In genomic region chr10:4946349-4946717, GRCh38 we compare ENCODE assay signal across 16 cellular contexts. TPM values are rescaled to one million over a fixed set of nuclear protein-coding genes. Genes with fewer than 3 reads are reported as not detected.
A peak's percentile ranks its signal among the peaks of the same experiment; 100 is the strongest.
DNase-seq lines count a peak whose midpoint lies in the region; ATAC-seq and TF ChIP-seq lines count a peak whose summit lies in the region.
"Had no signal": no experiment of that assay in that cellular context is flagged by ENCODE, and none has a peak within 500 bp of the region (broad histone marks: within the 10 kb centered on the region; RNA-seq: fewer than 3 reads in every experiment).

No MANE protein-coding gene starts in this region.

- H3K4me1 ChIP-seq in breast epithelium = peaks cover 0 to 5% of the 10 kb centered on the region in 2 donors
- peaks cover 9 to 48% (median 23%) of the 10 kb centered on the region in 4 donors for H3K4me1 ChIP-seq in liver (ENCODE audit: control insufficient read depth in 4 of 4, insufficient read depth in 4 of 4, low read length in 3 of 4)
- peaks cover 0 to 78% (median 47%) of the 10 kb centered on the region in 4 donors for H3K4me1 ChIP-seq in tibial artery

- TF ChIP-seq RAD21 in liver (IDR thresholded peaks at IDR 0.05) = no peak

- DNase-seq in NCI-H69 (lab: John Stamatoyannopoulos, UW) = peak; percentile 5
- no peak for DNase-seq in breast epithelium (ENCODE audit: low spot score in 2 of 2)
- no peak for DNase-seq in tibial artery
- no peak for DNase-seq in stimulated activated CD8-positive, alpha-beta memory T cell treated with anti-CD3 and anti-CD28 coated beads, Interleukin-4, amount 100 ng/mL, for 48 hours
- no peak for DNase-seq in effector memory CD8-positive, alpha-beta T cell
- DNase-seq in activated T-helper 2 cell treated with anti-CD3 and anti-CD28 coated beads, Interferon-gamma antibody, Interleukin-2, Interleukin-4, amounts not matched to agents 10 μg/mL and 5 μg/mL and 100 μg/mL, durations not matched to agents 14 hours and 24 hours and 36 hours (ENCODE audit: low spot score) = no peak
- DNase-seq: CD8-positive, alpha-beta T cell; DMS153; EL; H9; NCI-H1092; NCI-H2107; NCI-H226; NCI-H526 treated with DMSO at 0.1 percent for 48 hours had no signal

- TF ChIP-seq CTCF in breast epithelium (IDR thresholded peaks at IDR 0.05) = no peak
- no peak for TF ChIP-seq CTCF in liver (IDR thresholded peaks at IDR 0.05; ENCODE audit: low read depth, low read length, missing input control)
- no peak for TF ChIP-seq CTCF in tibial artery (IDR thresholded peaks at IDR 0.05)

- peaks cover 3% of the 10 kb centered on the region for H3K36me3 Mint-ChIP-seq in effector memory CD8-positive, alpha-beta T cell (ENCODE audit: insufficient read depth)
- H3K36me3 Mint-ChIP-seq in activated T-helper 2 cell treated with anti-CD3 and anti-CD28 coated beads, Interferon-gamma antibody, Interleukin-2, Interleukin-4, amounts not matched to agents 10 μg/mL and 5 μg/mL and 100 μg/mL, durations not matched to agents 14 hours and 24 hours and 36 hours (ENCODE audit: low read depth) = no peaks in the 10 kb centered on the region
- H3K36me3 Mint-ChIP-seq: CD8-positive, alpha-beta T cell had no signal

- no peak for TF ChIP-seq POLR2A in breast epithelium (IDR thresholded peaks at IDR 0.05)

- H3K4me1 Mint-ChIP-seq in effector memory CD8-positive, alpha-beta T cell (ENCODE audit: low read depth in 2 of 2) = no peaks in the 10 kb centered on the region
- H3K4me1 Mint-ChIP-seq in activated T-helper 2 cell treated with anti-CD3 and anti-CD28 coated beads, Interferon-gamma antibody, Interleukin-2, Interleukin-4, amounts not matched to agents 10 μg/mL and 5 μg/mL and 100 μg/mL, durations not matched to agents 14 hours and 24 hours and 36 hours (ENCODE audit: low read depth) = no peaks in the 10 kb centered on the region

- no peak overlapping the region for H3K4me3 Mint-ChIP-seq in effector memory CD8-positive, alpha-beta T cell
- no peak overlapping the region for H3K4me3 Mint-ChIP-seq in activated T-helper 2 cell treated with anti-CD3 and anti-CD28 coated beads, Interferon-gamma antibody, Interleukin-2, Interleukin-4, amounts not matched to agents 10 μg/mL and 5 μg/mL and 100 μg/mL, durations not matched to agents 14 hours and 24 hours and 36 hours (ENCODE audit: low read depth)
- H3K4me3 Mint-ChIP-seq: CD8-positive, alpha-beta T cell; H9 had no signal

- H3K27me3 ChIP-seq in breast epithelium (no peaks in the 10 kb centered on the region), liver (ENCODE audit: control insufficient read depth in 4 of 4, insufficient read depth in 4 of 4, low read length in 3 of 4) (no peaks in the 10 kb centered on the region), tibial artery (no peaks in the 10 kb centered on the region)

- H3K4me3 ChIP-seq in breast epithelium = no peak overlapping the region
- no peak overlapping the region for H3K4me3 ChIP-seq in liver (ENCODE audit: low read depth in 1 of 3, low read length in 3 of 3)
- H3K4me3 ChIP-seq in tibial artery = no peak overlapping the region
- H3K4me3 ChIP-seq: SK-N-MC had no signal

- intact Hi-C loops in breast epithelium (cut with DNase I; ENCODE audit: low total_unique reads) = no loop called here
- intact Hi-C loops in tibial artery (cut with DNase I; ENCODE audit: low total_unique reads) = loop anchor here (10.0 kb wide), 1 partner anchor 128 kb away; no protein-coding TSS in a partner anchor
- intact Hi-C loops in activated T-helper 2 cell treated with anti-CD3 and anti-CD28 coated beads, Interferon-gamma antibody, Interleukin-2, Interleukin-4, amounts not matched to agents 10 μg/mL and 5 μg/mL and 100 μg/mL, durations not matched to agents 14 hours and 24 hours and 36 hours (cut with micrococcal nuclease) = no loop called here

- no peak for ATAC-seq in effector memory CD8-positive, alpha-beta T cell (replicated peaks)
- ATAC-seq: CD8-positive, alpha-beta T cell had no signal

- no peak overlapping the region for H3K27ac Mint-ChIP-seq in effector memory CD8-positive, alpha-beta T cell
- H3K27ac Mint-ChIP-seq in activated T-helper 2 cell treated with anti-CD3 and anti-CD28 coated beads, Interferon-gamma antibody, Interleukin-2, Interleukin-4, amounts not matched to agents 10 μg/mL and 5 μg/mL and 100 μg/mL, durations not matched to agents 14 hours and 24 hours and 36 hours = no peak overlapping the region
- H3K27ac Mint-ChIP-seq: CD8-positive, alpha-beta T cell had no signal

- H3K9me3 ChIP-seq in breast epithelium (no peaks in the 10 kb centered on the region), liver (ENCODE audit: control insufficient read depth in 4 of 4, low read length in 3 of 4) (no peaks in the 10 kb centered on the region), tibial artery (no peaks in the 10 kb centered on the region)

- no peak overlapping the region for H3K9ac ChIP-seq in liver (ENCODE audit: low read depth in 1 of 2, low read length in 2 of 2)

- peaks cover 34 to 44% of the 10 kb centered on the region in 2 donors for H3K27me3 Mint-ChIP-seq in effector memory CD8-positive, alpha-beta T cell
- H3K27me3 Mint-ChIP-seq in activated T-helper 2 cell treated with anti-CD3 and anti-CD28 coated beads, Interferon-gamma antibody, Interleukin-2, Interleukin-4, amounts not matched to agents 10 μg/mL and 5 μg/mL and 100 μg/mL, durations not matched to agents 14 hours and 24 hours and 36 hours (ENCODE audit: low read depth) = peaks cover under 1% of the 10 kb centered on the region

- H3K9me3 Mint-ChIP-seq in effector memory CD8-positive, alpha-beta T cell = no peaks in the 10 kb centered on the region
- no peaks in the 10 kb centered on the region for H3K9me3 Mint-ChIP-seq in activated T-helper 2 cell treated with anti-CD3 and anti-CD28 coated beads, Interferon-gamma antibody, Interleukin-2, Interleukin-4, amounts not matched to agents 10 μg/mL and 5 μg/mL and 100 μg/mL, durations not matched to agents 14 hours and 24 hours and 36 hours
- H3K9me3 Mint-ChIP-seq: CD8-positive, alpha-beta T cell had no signal

- H3K27ac ChIP-seq in breast epithelium (peak overlapping the region; percentile 34 to 76), liver (ENCODE audit: low read depth in 1 of 2, low read length in 2 of 2) (peak overlapping the region; percentile 94 to 99), tibial artery (peak overlapping the region; percentile 68 to 79)
- H3K27ac ChIP-seq: SK-N-MC had no signal

- no peaks in the 10 kb centered on the region for H3K36me3 ChIP-seq in breast epithelium
- no peaks in the 10 kb centered on the region for H3K36me3 ChIP-seq in liver (ENCODE audit: control insufficient read depth in 4 of 4, insufficient read depth in 3 of 4, low read depth in 1 of 4, low read length in 3 of 4)
- no peaks in the 10 kb centered on the region for H3K36me3 ChIP-seq in tibial artery

TF ChIP-seq in liver, 16 proteins besides CTCF, POLR2A, EP300 and RAD21 (continues in another document):
- TF ChIP-seq ATF3 (IDR thresholded peaks at IDR 0.05) = no peak
- no peak for TF ChIP-seq HNF4A (conservative IDR thresholded peaks at IDR 0.05)
- no peak for TF ChIP-seq GABPA (IDR thresholded peaks at IDR 0.05 in 1 of 2, conservative IDR thresholded peaks at IDR 0.05 in 1 of 2)
- TF ChIP-seq REST (IDR thresholded peaks at IDR 0.05) = no peak

RNA-seq across cellular contexts. Expression of gene AKR1C1, which starts 16.9 kb away (rescaled TPM):
- total RNA-seq in breast epithelium = 100 to 1,000 TPM in 1 of 3 donors, 10 to 100 TPM in 2; 24.1 to 214 (median 31.5) TPM
- 100 to 1,000 TPM; 128 to 131 TPM for total RNA-seq in liver
- 100 to 1,000 TPM; 159 to 540 TPM for polyA plus RNA-seq in liver
- total RNA-seq in activated T-helper 2 cell treated with anti-CD3 and anti-CD28 coated beads, Interferon-gamma antibody, Interleukin-2, Interleukin-4, amounts not matched to agents 10 μg/mL and 5 μg/mL and 100 μg/mL, durations not matched to agents 14 hours and 24 hours and 36 hours = 0.97 and 1.3 TPM in 2 replicates

RNA-seq across cellular contexts. Expression of gene AKR1C2, which starts 57.3 kb away (rescaled TPM):
- 100 to 1,000 TPM in 1 of 3 donors, 10 to 100 TPM in 2; 25.9 to 259 (median 25.9) TPM for total RNA-seq in breast epithelium
- total RNA-seq in liver = 100 to 1,000 TPM in 1 of 2 donors, 10 to 100 TPM in 1; 63.8 to 129 TPM
- 100 to 1,000 TPM; 195 to 699 TPM for polyA plus RNA-seq in liver
- total RNA-seq in activated T-helper 2 cell treated with anti-CD3 and anti-CD28 coated beads, Interferon-gamma antibody, Interleukin-2, Interleukin-4, amounts not matched to agents 10 μg/mL and 5 μg/mL and 100 μg/mL, durations not matched to agents 14 hours and 24 hours and 36 hours = not detected in 2 replicates
- total RNA-seq: CD8-positive, alpha-beta T cell had no signal

Comparison
In these comparisons a context has a peak if more than half of its experiments do, and no peak if none do; other contexts are left out.
1. RNA of gene AKR1C1, which starts 16.9 kb away (total RNA-seq): 128 to 131 TPM in liver and 24.1 to 214 TPM in breast epithelium; 0.97 to 1.3 TPM in activated T-helper 2 cell treated with anti-CD3 and anti-CD28 coated beads, Interferon-gamma antibody, Interleukin-2, Interleukin-4, amounts not matched to agents 10 μg/mL and 5 μg/mL and 100 μg/mL, durations not matched to agents 14 hours and 24 hours and 36 hours; every median in the first group is over 10 times any median in the second.
2. RNA of gene AKR1C2, which starts 57.3 kb away (total RNA-seq): 63.8 to 129 TPM in liver and 25.9 to 259 TPM in breast epithelium; not detected in activated T-helper 2 cell treated with anti-CD3 and anti-CD28 coated beads, Interferon-gamma antibody, Interleukin-2, Interleukin-4, amounts not matched to agents 10 μg/mL and 5 μg/mL and 100 μg/mL, durations not matched to agents 14 hours and 24 hours and 36 hours; every median in the first group is over 10 times any median in the second.
3. Peak in every context shown above with its lines, with median percentiles within 50 percentile points of each other: H3K27ac ChIP-seq.